17 cellular contexts compared by ENCODE assay signal in genomic region chr12:29102739-29103138, GRCh38. TPM values are rescaled to one million over a fixed set of nuclear protein-coding genes. Genes with fewer than 3 reads are reported as not detected.
DNase-seq lines count a peak whose midpoint lies in the region; ATAC-seq, FAIRE-seq and TF ChIP-seq lines count a peak whose summit lies in the region.
"Had no signal": no experiment of that assay in that cellular context is flagged by ENCODE, and none has a peak within 500 bp of the region (broad histone marks: within the 10 kb centered on the region; RNA-seq: fewer than 3 reads in every experiment).

No MANE protein-coding gene starts in this region.

- H3K79me2 ChIP-seq in OCI-LY3 (ENCODE audit: low read length) (no peaks in the 10 kb centered on the region), GM12878 (ENCODE audit: control insufficient read depth, insufficient read depth, low read length) (no peaks in the 10 kb centered on the region)

- TF ChIP-seq CTCF in OCI-LY3 (IDR thresholded peaks at IDR 0.05; ENCODE audit: low read depth, low read length) (no peak), GM12878 (IDR thresholded peaks at IDR 0.05 in 2 of 3, conservative IDR thresholded peaks at IDR 0.05 in 1 of 3; ENCODE audit: control insufficient read depth in 2 of 3, extremely low read depth in 1 of 3, insufficient read depth in 1 of 3, low read depth in 3 of 3, low read length in 3 of 3) (no peak), spleen (IDR thresholded peaks at IDR 0.05 in 8 of 11, conservative IDR thresholded peaks at IDR 0.05 in 3 of 11) (no peak)

- ATAC-seq in GM12878 = peak; percentile 27

- 0 out of 2 replicates have a peak, but pooled peaks cover 5% of the 10 kb centered on the region for H3K9me3 ChIP-seq in OCI-LY3 (ENCODE audit: insufficient read depth, low read length)
- H3K9me3 ChIP-seq in GM12878 (replicated peaks; ENCODE audit: control insufficient read depth, insufficient read depth, low read length) = no peaks in the 10 kb centered on the region; the same call in 1 of the 3 replicates
- peaks cover 0 to 22% (median 9%) of the 10 kb centered on the region in 8 donors for H3K9me3 ChIP-seq in spleen
- no peaks in the 10 kb centered on the region for H3K9me3 ChIP-seq in small intestine (ENCODE audit: control insufficient read depth, low read depth)
- H3K9me3 ChIP-seq: Caco-2 had no signal

- no peaks in the 10 kb centered on the region for H3K27me3 Mint-ChIP-seq in activated naive CD4-positive, alpha-beta T cell treated with anti-CD3 and anti-CD28 coated beads, Interleukin-2, amount 10 ng/mL, durations not matched to agents 7 days and 5 days

- FAIRE-seq in GM12878 (lab: Jason Lieb, UNC) (peak; percentile 18), small intestine (lab: Jason Lieb, UNC) (no peak)

- no peak for TF ChIP-seq RAD21 in GM12878 (IDR thresholded peaks at IDR 0.05; ENCODE audit: insufficient read depth, low read depth, low read length)

- BruUV-seq in GM12878 (replicated peaks; lab: Mats Ljungman, UMichigan) = no TSS peak

- H3K27ac ChIP-seq in OCI-LY3 (ENCODE audit: low read length) (no peak overlapping the region), GM12878 (ENCODE audit: control insufficient read depth, insufficient read depth) (no peak overlapping the region), spleen (peak overlapping the region; percentile 48 to 82 (median 69)), small intestine (ENCODE audit: low read depth in 1 of 2, low read length in 1 of 2) (peak overlapping the region in 1 of 2 donors; percentile 14)
- H3K27ac ChIP-seq: cardiac muscle cell had no signal

- H3K36me3 Mint-ChIP-seq in activated naive CD4-positive, alpha-beta T cell treated with anti-CD3 and anti-CD28 coated beads, Interleukin-2, amount 10 ng/mL, durations not matched to agents 7 days and 5 days = peaks cover 11% of the 10 kb centered on the region

- no peak overlapping the region for H2AFZ ChIP-seq in OCI-LY3 (ENCODE audit: low read depth, low read length)
- no peak overlapping the region for H2AFZ ChIP-seq in GM12878 (ENCODE audit: control insufficient read depth, low read depth, low read length)

- no peak for DNase-seq in activated naive CD4-positive, alpha-beta T cell treated with anti-CD3 and anti-CD28 coated beads, Interleukin-2, amount 10 ng/mL, durations not matched to agents 7 days and 5 days
- no peak for DNase-seq in activated naive CD4-positive, alpha-beta T cell treated with Interleukin-2 at 50 U/mL for 16 hours
- DNase-seq in GM12878 (ENCODE audit: low read depth, low spot score) (no peak), spleen (no peak), small intestine (no peak), NCI-H1092 (lab: John Stamatoyannopoulos, UW) (no peak), DMS53 (lab: John Stamatoyannopoulos, UW) (no peak)
- DNase-seq: activated CD4-positive, alpha-beta T cell treated with anti-CD3 and anti-CD28 coated beads for 1 hour; Caco-2; EL; H7; left ventricle myocardium superior; NCI-H187 treated with DMSO at 0.1 percent for 48 hours; upper lobe of left lung had no signal

- RAD21 ChIA-PET in GM12878 (lab: Charles Lee; ENCODE audit: unreplicated experiment) = interaction anchor here (1.0 to 2.0 kb wide), 2 partner anchors 140 to 215 kb away, joined by 3 to 7 read pairs; no protein-coding TSS in a partner anchor

- H3K4me3 Mint-ChIP-seq in activated naive CD4-positive, alpha-beta T cell treated with anti-CD3 and anti-CD28 coated beads, Interleukin-2, amount 10 ng/mL, durations not matched to agents 7 days and 5 days = peak overlapping the region; percentile 16

- SMC1A ChIA-PET in GM12878 (lab: Charles Lee; ENCODE audit: uncharacterized antibody, unreplicated experiment) = interaction anchor here (1.3 to 1.5 kb wide), 2 partner anchors 24 to 140 kb away, joined by 3 read pairs; no protein-coding TSS in a partner anchor

- peaks cover 14% of the 10 kb centered on the region for H3K9me3 Mint-ChIP-seq in activated naive CD4-positive, alpha-beta T cell treated with anti-CD3 and anti-CD28 coated beads, Interleukin-2, amount 10 ng/mL, durations not matched to agents 7 days and 5 days

- intact Hi-C loops in GM12878 (cut with micrococcal nuclease; ENCODE audit: unreplicated experiment) = no loop called here
- intact Hi-C loops in spleen (cut with DNase I; ENCODE audit: low total_unique reads) = no loop called here

- POLR2A ChIA-PET in GM12878 (lab: Charles Lee) = no interaction called here

- peaks cover 38% of the 10 kb centered on the region for H3K4me1 Mint-ChIP-seq in activated naive CD4-positive, alpha-beta T cell treated with anti-CD3 and anti-CD28 coated beads, Interleukin-2, amount 10 ng/mL, durations not matched to agents 7 days and 5 days

- CTCF ChIA-PET in activated naive CD4-positive, alpha-beta T cell treated with anti-CD3 and anti-CD28 coated beads, Interleukin-2, amount 10 ng/mL, durations not matched to agents 7 days and 5 days (lab: Charles Lee) = no interaction called here
- CTCF ChIA-PET in GM12878 (lab: Yijun Ruan, JAX) = interaction anchor here (1.7 to 2.0 kb wide), 2 partner anchors 13 to 14 kb away, joined by 5 to 9 read pairs; no protein-coding TSS in a partner anchor

- TF ChIP-seq POLR2A in GM12878 (IDR thresholded peaks at IDR 0.05; ENCODE audit: low read depth, low read length) (no peak), spleen (IDR thresholded peaks at IDR 0.05) (no peak)

- no peak for TF ChIP-seq EP300 in GM12878 (IDR thresholded peaks at IDR 0.05; ENCODE audit: borderline replicate concordance in 1 of 2, control insufficient read depth in 1 of 2, low read depth in 2 of 2, low read length in 2 of 2)

- H3K27me3 ChIP-seq in OCI-LY3 (ENCODE audit: low read depth, low read length) (peaks cover 4% of the 10 kb centered on the region; the same call in 1 of the 2 replicates), GM12878 (replicated peaks in 1 of 2; ENCODE audit: control insufficient read depth in 2 of 2, insufficient read depth in 2 of 2, low read length in 1 of 2) (no peaks in the 10 kb centered on the region), spleen (replicated peaks in 1 of 7) (no peaks in the 10 kb centered on the region), small intestine (ENCODE audit: control insufficient read depth in 2 of 2, insufficient read depth in 2 of 2, low read length in 2 of 2) (no peaks in the 10 kb centered on the region)
- H3K27me3 ChIP-seq: cardiac muscle cell, upper lobe of left lung had no signal

- H3K4me1 ChIP-seq in OCI-LY3 (ENCODE audit: low read length) (peaks cover 23% of the 10 kb centered on the region), GM12878 (ENCODE audit: control insufficient read depth, insufficient read depth, low read length) (peaks cover 14% of the 10 kb centered on the region), spleen (peaks cover 5 to 36% (median 23%) of the 10 kb centered on the region in 6 donors), small intestine (ENCODE audit: control insufficient read depth in 2 of 2, insufficient read depth in 1 of 2, low read depth in 1 of 2, low read length in 1 of 2) (no peaks in the 10 kb centered on the region)
- H3K4me1 ChIP-seq: Caco-2 had no signal

- peak overlapping the region; percentile 90 for H3K27ac Mint-ChIP-seq in activated naive CD4-positive, alpha-beta T cell treated with anti-CD3 and anti-CD28 coated beads, Interleukin-2, amount 10 ng/mL, durations not matched to agents 7 days and 5 days

- H3K4me2 ChIP-seq in OCI-LY3 (ENCODE audit: low read length) (peak overlapping the region; percentile 68), GM12878 (ENCODE audit: control insufficient read depth, insufficient read depth) (peak overlapping the region; percentile 31; the same call in 1 of the 2 replicates)

- H3K4me3 ChIP-seq in OCI-LY3 (ENCODE audit: low read length) = peak overlapping the region; percentile 8; the same call in 1 of the 2 replicates
- H3K4me3 ChIP-seq in GM12878 = no peak overlapping the region
- H3K4me3 ChIP-seq in spleen = peak overlapping the region in 1 of 8 donors; percentile 50
- H3K4me3 ChIP-seq in small intestine (ENCODE audit: low read depth in 1 of 2, low read length in 2 of 2) = no peak overlapping the region
- H3K4me3 ChIP-seq: cardiac muscle cell had no signal

- H3K9ac ChIP-seq in OCI-LY3 (ENCODE audit: low read length) (no peak overlapping the region), GM12878 (ENCODE audit: control insufficient read depth, insufficient read depth, low read length) (no peak overlapping the region)

- WGBS in GM12878 (ENCODE audit: insufficient coverage, insufficient replicate concordance, low lambda C conversion rate, missing lambda C conversion rate) = 0% methylated on average over 2 of the region's 2 CpGs
- 30 to 39% (median 38%) methylated on average over 2 of the region's 2 CpGs for WGBS in spleen, 5 donors
- 33 to 38% (median 34%) methylated on average over 2 of the region's 2 CpGs for WGBS in small intestine, 3 donors

- H3K36me3 ChIP-seq in OCI-LY3 (replicated peaks; ENCODE audit: low read depth, low read length) (no peaks in the 10 kb centered on the region), GM12878 (ENCODE audit: control insufficient read depth in 2 of 2, insufficient read depth in 2 of 2, low read length in 1 of 2) (no peaks in the 10 kb centered on the region), spleen (no peaks in the 10 kb centered on the region), small intestine (ENCODE audit: control insufficient read depth in 2 of 2, insufficient read depth in 2 of 2, low read length in 2 of 2) (no peaks in the 10 kb centered on the region)
- H3K36me3 ChIP-seq: cardiac muscle cell, upper lobe of left lung had no signal

- H4K20me1 ChIP-seq in OCI-LY3 (ENCODE audit: insufficient read depth, low read length) (no peaks in the 10 kb centered on the region), GM12878 (ENCODE audit: control insufficient read depth, insufficient read depth) (no peaks in the 10 kb centered on the region)

- in situ Hi-C loops in GM12878 (cut with MboI) = no loop called here

RNA-seq across cellular contexts. Expression of gene FAR2, which starts 46.3 kb away (rescaled TPM):
- total RNA-seq in GM12878 (2013; cell fraction: nucleolus; rRNA removed) = 0.93 TPM in 1 of 2 replicates, not detected in the other
- total RNA-seq in GM12878 (2014; rRNA removed) (0.62 and 1.2 TPM in 2 replicates), GM12878 (2014; rRNA removed; fragmentation: Illumina TruSeq; extraction: Trizol) (0.67 and 1.1 TPM in 2 replicates), GM12878 (2021) (0.74 and 1.2 TPM in 2 replicates), spleen (10 to 100 TPM; 24.9 to 51.8 (median 32.7) TPM)
- polyA plus RNA-seq in GM12878 (2011; ENCODE audit: low read depth) = 1.0 TPM
- polyA plus RNA-seq in GM12878 (2011; rRNA removed) (0.92 and 1.5 TPM in 2 replicates), GM12878 (2014; fragmentation: Illumina TruSeq; extraction: Trizol) (0.73 and 1.7 TPM in 2 replicates), GM12878 (2014; fragmentation: Nextera tagmentation; extraction: Ambion mirVana) (1 to 10 TPM in 1 of 2 experiments, under 1 TPM in 1; 0.53 to 1.1 TPM), GM12878 (2014; rRNA removed) (0.54 and 0.86 TPM in 2 replicates), GM12878 (2016; fragmentation: Nextera tagmentation; extraction: Ambion mirVana) (under 1 TPM; 0.50 to 0.62 TPM), spleen (1 to 10 TPM; 2.9 to 9.8 (median 4.2) TPM), small intestine (10 to 100 TPM in 2 of 3 donors, 1 to 10 TPM in 1; 9.7 to 25.8 (median 17.0) TPM)
- 0.63 and 0.72 TPM in 2 replicates for polyA plus RNA-seq in GM12878 (2011; cell fraction: cytosol; rRNA removed)
- 0.82 and 0.94 TPM in 2 replicates for polyA plus RNA-seq in GM12878 (2011; cell fraction: nucleus; rRNA removed)
- 2.2 and 2.3 TPM in 2 replicates for polyA plus RNA-seq in GM12878 (2012)
- polyA minus RNA-seq in GM12878 (2011; rRNA and poly(A)+ RNA removed) = 0.88 and 1.6 TPM in 2 replicates
- polyA minus RNA-seq in GM12878 (2011; cell fraction: cytosol; rRNA and poly(A)+ RNA removed) = not detected in 2 replicates
- 1.5 and 1.7 TPM in 2 replicates for polyA minus RNA-seq in GM12878 (2011; cell fraction: nucleus; rRNA and poly(A)+ RNA removed)
- total RNA-seq: NCI-H460 had no signal

Comparison
In these comparisons a context has a peak if more than half of its experiments do, and no peak if none do; other contexts are left out.
1. H3K27ac ChIP-seq: peak in spleen (8 of 8); none in OCI-LY3 (single experiment) and GM12878 (single experiment).